In the genomic region with DNA sequence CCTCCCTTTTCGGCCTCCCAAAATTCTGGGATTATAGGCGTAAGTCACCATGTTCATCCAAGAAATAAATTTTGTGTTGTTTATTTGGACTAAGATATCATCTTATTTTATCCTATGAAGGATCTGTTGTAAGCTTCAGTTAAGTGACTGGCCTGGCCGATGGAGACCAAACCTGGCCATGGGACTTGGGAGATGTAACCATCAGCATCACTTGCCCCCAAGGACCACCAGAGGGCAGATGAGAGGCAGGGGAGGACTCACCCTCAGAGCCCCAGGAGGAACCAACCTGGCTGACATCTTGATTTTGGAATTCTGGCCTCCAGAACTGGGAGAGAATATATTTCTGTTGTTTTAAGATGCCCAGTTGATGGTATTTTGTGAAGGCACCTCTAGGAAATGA, we compare ENCODE assay signal across 9 cellular contexts.
DNase-seq lines count a peak whose midpoint lies in the region; ATAC-seq, FAIRE-seq and TF ChIP-seq lines count a peak whose summit lies in the region.
"Had no signal": no experiment of that assay in that cellular context is flagged by ENCODE, and none has a peak within 500 bp of the region (broad histone marks: within the 10 kb centered on the region; RNA-seq: fewer than 3 reads in every experiment).

No MANE protein-coding gene starts in this region.

- H3K4me1 ChIP-seq in A549, result no peaks in the 10 kb centered on the region

- ATAC-seq in A549 (peak; percentile 54 to 80; a peak in 4 of 6 replicates), HG03159 (IDR thresholded peaks at IDR 0.05; ENCODE audit: unreplicated experiment) (no peak), GM21723 (IDR thresholded peaks at IDR 0.05; ENCODE audit: unreplicated experiment) (no peak), HG03460 (IDR thresholded peaks at IDR 0.05; ENCODE audit: unreplicated experiment) (no peak), GM18502 (IDR thresholded peaks at IDR 0.05; ENCODE audit: poor library complexity, unreplicated experiment) (no peak)

- DNase-seq in A549 (ENCODE audit: low read depth in 1 of 2, low spot score in 1 of 2), result peak; percentile 22 to 31
- peak; percentile 43 for DNase-seq in EH (ENCODE audit: low read depth)
- DNase-seq in NCI-H69 (lab: John Stamatoyannopoulos, UW), result peak; percentile 22
- no peak for DNase-seq in epithelial cell of proximal tubule (ENCODE audit: low read depth)

- TF ChIP-seq CTCF in A549 (IDR thresholded peaks at IDR 0.05), result no peak; the same call in 2 of the 3 replicates
- TF ChIP-seq CTCF in epithelial cell of proximal tubule (conservative IDR thresholded peaks at IDR 0.05; ENCODE audit: low read depth, low read length), result peak; percentile 65

- peak in 1 of 2 experiments; percentile 49; a peak in 3 of 5 replicates for TF ChIP-seq RAD21 in A549 (conservative IDR thresholded peaks at IDR 0.05 in 1 of 2, IDR thresholded peaks at IDR 0.05 in 1 of 2)

- CTCF ChIA-PET in A549 (lab: Yijun Ruan, JAX), result interaction anchor here (0.6 to 2.7 kb wide), 5 partner anchors 9 to 152 kb away, joined by 3 to 17 read pairs (median 4); no protein-coding TSS in a partner anchor

- H3K4me3 ChIP-seq in A549, result no peak overlapping the region
- H3K4me3 ChIP-seq in epithelial cell of proximal tubule (ENCODE audit: low read depth, low read length), result no peak overlapping the region

- H3K27ac ChIP-seq in A549, result no peak overlapping the region

- no peak for TF ChIP-seq EP300 in A549 (IDR thresholded peaks at IDR 0.05)

- POLR2A ChIA-PET in A549 (lab: Yijun Ruan, JAX), result no interaction called here

- FAIRE-seq in A549 (lab: Jason Lieb, UNC), result no peak
- FAIRE-seq: colon had no signal

- WGBS in A549 (ENCODE audit: missing lambda C conversion rate), result 76% methylated on average over 3 of the region's 3 CpGs

- H3K9me3 ChIP-seq in A549, result no peaks in the 10 kb centered on the region

- H3K4me2 ChIP-seq in A549, result no peak overlapping the region

- no peak for TF ChIP-seq POLR2A in A549 (IDR thresholded peaks at IDR 0.05; ENCODE audit: low read length)

TF ChIP-seq in A549, 52 proteins besides CTCF, POLR2A, EP300 and RAD21:
- TF ChIP-seq, protein P1, sequence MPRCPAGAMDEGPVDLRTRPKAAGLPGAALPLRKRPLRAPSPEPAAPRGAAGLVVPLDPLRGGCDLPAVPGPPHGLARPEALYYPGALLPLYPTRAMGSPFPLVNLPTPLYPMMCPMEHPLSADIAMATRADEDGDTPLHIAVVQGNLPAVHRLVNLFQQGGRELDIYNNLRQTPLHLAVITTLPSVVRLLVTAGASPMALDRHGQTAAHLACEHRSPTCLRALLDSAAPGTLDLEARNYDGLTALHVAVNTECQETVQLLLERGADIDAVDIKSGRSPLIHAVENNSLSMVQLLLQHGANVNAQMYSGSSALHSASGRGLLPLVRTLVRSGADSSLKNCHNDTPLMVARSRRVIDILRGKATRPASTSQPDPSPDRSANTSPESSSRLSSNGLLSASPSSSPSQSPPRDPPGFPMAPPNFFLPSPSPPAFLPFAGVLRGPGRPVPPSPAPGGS (IDR thresholded peaks at IDR 0.05), result no peak
- TF ChIP-seq ZC3H11A (IDR thresholded peaks at IDR 0.05) (no peak), HEYL (CRISPR knock-in tag; IDR thresholded peaks at IDR 0.05) (no peak), RCOR1 (IDR thresholded peaks at IDR 0.05; ENCODE audit: low read depth, low read length) (no peak), RARB (CRISPR knock-in tag; IDR thresholded peaks at IDR 0.05) (no peak), SMC3 (IDR thresholded peaks at IDR 0.05) (0 out of 3 replicates have a peak, but pooled peaks have one; percentile 39)

Comparison
In these comparisons a context has a peak if more than half of its experiments do, and no peak if none do; other contexts are left out.
1. ATAC-seq: peak in A549 (2 of 2); none in HG03159 (single experiment), GM21723 (single experiment), HG03460 (single experiment) and GM18502 (single experiment).